ENCODE assay signal across 1 cellular context in genomic region chr6:158793432-158793831, GRCh38.
TF ChIP-seq lines count a peak whose summit lies in the region.

No MANE protein-coding gene starts in this region.

TF ChIP-seq in HEK293T, 16 proteins besides CTCF, POLR2A, EP300 and RAD21 (continued from another document):
- TF ChIP-seq, protein P1, sequence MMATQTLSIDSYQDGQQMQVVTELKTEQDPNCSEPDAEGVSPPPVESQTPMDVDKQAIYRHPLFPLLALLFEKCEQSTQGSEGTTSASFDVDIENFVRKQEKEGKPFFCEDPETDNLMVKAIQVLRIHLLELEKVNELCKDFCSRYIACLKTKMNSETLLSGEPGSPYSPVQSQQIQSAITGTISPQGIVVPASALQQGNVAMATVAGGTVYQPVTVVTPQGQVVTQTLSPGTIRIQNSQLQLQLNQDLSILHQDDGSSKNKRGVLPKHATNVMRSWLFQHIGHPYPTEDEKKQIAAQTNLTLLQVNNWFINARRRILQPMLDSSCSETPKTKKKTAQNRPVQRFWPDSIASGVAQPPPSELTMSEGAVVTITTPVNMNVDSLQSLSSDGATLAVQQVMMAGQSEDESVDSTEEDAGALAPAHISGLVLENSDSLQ (IDR thresholded peaks at IDR 0.05) = no peak
- TF ChIP-seq NFRKB (IDR thresholded peaks at IDR 0.05) = no peak
- TF ChIP-seq ARNT (IDR thresholded peaks at IDR 0.05) = no peak
TF ChIP-seq in HEK293T: peak in this region for 0.
